ENCODE assay signal across 11 cellular contexts in genomic region chr17:77382966-77383612, GRCh38.
A peak's percentile ranks its signal among the peaks of the same experiment; 100 is the strongest.
DNase-seq lines count a peak whose midpoint lies in the region; ATAC-seq and TF ChIP-seq lines count a peak whose summit lies in the region.
"Had no signal": no experiment of that assay in that cellular context is flagged by ENCODE, and none has a peak within 500 bp of the region (broad histone marks: within the 10 kb centered on the region; RNA-seq: fewer than 3 reads in every experiment).

No MANE protein-coding gene starts in this region.

- H3K4me3 Mint-ChIP-seq in nephron, result peak overlapping the region in 2 of 3 experiments; percentile 29 to 32
- no peak overlapping the region for H3K4me3 Mint-ChIP-seq in HFFc6

- H3K36me3 Mint-ChIP-seq in nephron (ENCODE audit: low read depth) (no peaks in the 10 kb centered on the region), HFFc6 (ENCODE audit: low read depth) (no peaks in the 10 kb centered on the region)

- H3K9ac ChIP-seq in HUES48 (ENCODE audit: low read depth, low read length), result no peak overlapping the region

- H3K9me3 Mint-ChIP-seq in nephron (no peaks in the 10 kb centered on the region), HFFc6 (no peaks in the 10 kb centered on the region)

- H3K4me1 Mint-ChIP-seq in nephron, result peaks cover 82% of the 10 kb centered on the region
- H3K4me1 Mint-ChIP-seq in HFFc6 (ENCODE audit: low read depth), result peaks cover 75% of the 10 kb centered on the region

- H3K27me3 Mint-ChIP-seq in nephron (ENCODE audit: low read depth) (no peaks in the 10 kb centered on the region), HFFc6 (ENCODE audit: insufficient read depth) (peaks cover 1% of the 10 kb centered on the region)

- no peaks in the 10 kb centered on the region for H3K9me3 ChIP-seq in HUES48 (ENCODE audit: control insufficient read depth, insufficient read depth, low read length)
- H3K9me3 ChIP-seq in effector memory CD4-positive, alpha-beta T cell (ENCODE audit: control insufficient read depth, low read length), result no peaks in the 10 kb centered on the region

- H3K36me3 ChIP-seq in HUES48 (ENCODE audit: control insufficient read depth, insufficient read depth, low read length), result no peaks in the 10 kb centered on the region
- no peaks in the 10 kb centered on the region for H3K36me3 ChIP-seq in effector memory CD4-positive, alpha-beta T cell (ENCODE audit: control insufficient read depth, insufficient read depth, low read length)

- peaks cover 40% of the 10 kb centered on the region for H3K4me1 ChIP-seq in HUES48 (ENCODE audit: control insufficient read depth, insufficient read depth, low read length)
- peaks cover 87% of the 10 kb centered on the region for H3K4me1 ChIP-seq in effector memory CD4-positive, alpha-beta T cell (ENCODE audit: control insufficient read depth, insufficient read depth, low read length, poor library complexity, severe bottlenecking)

- H3K27ac ChIP-seq in HUES48 (ENCODE audit: low read depth, low read length), result peak overlapping the region; percentile 78
- peak overlapping the region; percentile 56 for H3K27ac ChIP-seq in effector memory CD4-positive, alpha-beta T cell (ENCODE audit: insufficient read depth, low read length, poor library complexity, severe bottlenecking)

- ATAC-seq in HG03521 (IDR thresholded peaks at IDR 0.05; ENCODE audit: unreplicated experiment) (no peak), HG03139 (IDR thresholded peaks at IDR 0.05; ENCODE audit: unreplicated experiment) (no peak)

- H3K27ac Mint-ChIP-seq in nephron (peak overlapping the region; percentile 89 to 91 (median 90)), HFFc6 (no peak overlapping the region; the same call in 1 of the 2 replicates)

- DNase-seq in AG10803 (ENCODE audit: low read depth), result peak; percentile 70
- DNase-seq in effector memory CD4-positive, alpha-beta T cell, result no peak
- no peak for DNase-seq in dermis blood vessel endothelial cell
- no peak for DNase-seq in HFFc6
- DNase-seq: caudate nucleus, occipital lobe, SHP77 had no signal

- no peaks in the 10 kb centered on the region for H3K27me3 ChIP-seq in HUES48 (ENCODE audit: control insufficient read depth, insufficient read depth, low read length)
- H3K27me3 ChIP-seq in effector memory CD4-positive, alpha-beta T cell (replicated peaks; ENCODE audit: control insufficient read depth, insufficient read depth, low read length, poor library complexity, severe bottlenecking), result no peaks in the 10 kb centered on the region

- TF ChIP-seq CTCF in AG10803 (conservative IDR thresholded peaks at IDR 0.05; ENCODE audit: low read length) (no peak), nephron (IDR thresholded peaks at IDR 0.05; ENCODE audit: unreplicated experiment in 3 of 3) (no peak), HFFc6 (IDR thresholded peaks at IDR 0.05) (no peak)

- no peak overlapping the region for H3K4me3 ChIP-seq in AG10803 (ENCODE audit: low read length)
- H3K4me3 ChIP-seq in HUES48 (ENCODE audit: low read depth, low read length), result no peak overlapping the region
- peak overlapping the region; percentile 16 for H3K4me3 ChIP-seq in effector memory CD4-positive, alpha-beta T cell (ENCODE audit: insufficient read depth, low read depth, low read length, poor library complexity, severe bottlenecking)
